Comparison of ENCODE assay signal across 14 cellular contexts in the genomic region with DNA sequence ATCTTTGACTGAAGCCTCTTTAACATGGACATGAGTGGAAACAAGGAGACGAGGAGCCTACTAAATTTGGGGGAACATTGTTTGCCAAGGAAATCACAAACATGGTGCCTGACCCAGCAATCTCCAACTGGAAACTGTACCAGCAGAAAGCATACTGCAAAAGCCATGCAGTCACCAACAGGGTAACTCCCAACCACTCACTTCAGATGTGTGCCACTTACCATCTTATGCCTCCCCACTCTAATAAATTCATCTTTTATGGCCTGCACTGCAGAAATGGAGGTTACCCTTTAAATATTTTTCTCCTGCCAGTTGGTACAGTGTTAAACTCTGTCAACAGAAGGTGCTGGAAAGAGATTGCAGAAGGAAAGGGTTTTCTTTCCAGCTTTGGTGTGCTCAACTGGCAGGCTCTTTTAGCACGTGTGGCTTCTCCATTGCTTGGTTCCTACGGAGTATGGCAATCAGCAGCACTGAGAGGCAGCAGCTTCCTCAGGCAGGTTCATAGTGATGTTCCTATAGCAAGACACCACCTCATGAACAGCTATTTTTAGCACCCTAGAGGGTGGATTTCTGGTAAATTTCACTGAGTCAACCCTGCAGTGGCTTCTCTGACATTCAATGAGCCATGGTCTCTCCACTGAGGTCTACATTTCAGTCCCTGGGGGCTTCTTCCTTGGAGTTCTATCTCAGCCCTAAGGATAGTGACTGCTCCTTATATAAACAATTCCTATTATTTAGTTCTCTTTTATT. TPM values are rescaled to one million over a fixed set of nuclear protein-coding genes. Genes with fewer than 3 reads are reported as not detected.
A peak's percentile ranks its signal among the peaks of the same experiment; 100 is the strongest.
DNase-seq lines count a peak whose midpoint lies in the region; ATAC-seq, FAIRE-seq and TF ChIP-seq lines count a peak whose summit lies in the region.
"Had no signal": no experiment of that assay in that cellular context is flagged by ENCODE, and none has a peak within 500 bp of the region (broad histone marks: within the 10 kb centered on the region; RNA-seq: fewer than 3 reads in every experiment).

No MANE protein-coding gene starts in this region.

- no peaks in the 10 kb centered on the region for H3K27me3 ChIP-seq in spleen (replicated peaks in 1 of 7)
- H3K27me3 ChIP-seq: heart left ventricle, SJSA1 had no signal

- 70 to 91% (median 85%) methylated on average over 3 of the region's 3 CpGs for WGBS in spleen, 5 donors

- FAIRE-seq in urothelium cell line (lab: Jason Lieb, UNC): no peak

- ATAC-seq in GM19452 (IDR thresholded peaks at IDR 0.05; ENCODE audit: unreplicated experiment): no peak
- ATAC-seq: heart left ventricle had no signal

- POLR2A ChIA-PET in HEK293T (lab: Yijun Ruan, JAX): no interaction called here

- TF ChIP-seq CTCF in cardiac fibroblast (IDR thresholded peaks at IDR 0.05; ENCODE audit: low read depth, low read length) (no peak), spleen (IDR thresholded peaks at IDR 0.05 in 8 of 11, conservative IDR thresholded peaks at IDR 0.05 in 3 of 11) (no peak)

- DNase-seq in stimulated activated CD4-positive, alpha-beta T cell treated with anti-CD3 and anti-CD28 coated beads, Interleukin-1b, Interleukin-23, amount 100 ng/mL, for 48 hours: peak; percentile 40
- no peak for DNase-seq in stimulated activated CD4-positive, alpha-beta T cell treated with anti-CD3 and anti-CD28 coated beads, Interleukin-12 subunit alpha, Interleukin-12 subunit beta, amount 100 ng/mL, for 4 hours
- peak; percentile 35 for DNase-seq in NAMALWA (ENCODE audit: low spot score)
- DNase-seq in cardiac fibroblast (ENCODE audit: low read depth in 2 of 2): peak; percentile 14 to 28
- peak; percentile 11 for DNase-seq in urothelium cell line (ENCODE audit: low spot score)
- DNase-seq in HEK293T (ENCODE audit: extremely low spot score): no peak
- no peak for DNase-seq in spleen
- DNase-seq: activated CD4-positive, alpha-beta T cell treated with anti-CD3 and anti-CD28 coated beads, Interleukin-2, amount 10 ng/mL, durations not matched to agents 7 days and 5 days; DMS53; endodermal cell; heart left ventricle; NCI-H187 had no signal

- CTCF ChIA-PET in HEK293T (lab: Yijun Ruan, JAX): interaction anchor here (1.8 kb wide), 1 partner anchor 9 kb away, joined by 6 read pairs; no protein-coding TSS in a partner anchor

- no peak for TF ChIP-seq POLR2A in spleen (IDR thresholded peaks at IDR 0.05)

- H3K9me3 ChIP-seq in spleen: no peaks in the 10 kb centered on the region
- H3K9me3 ChIP-seq: heart left ventricle, SJSA1 had no signal

- no peak overlapping the region for H3K27ac ChIP-seq in spleen
- H3K27ac ChIP-seq: heart left ventricle, SJSA1 had no signal

- no peaks in the 10 kb centered on the region for H3K36me3 ChIP-seq in spleen
- H3K36me3 ChIP-seq: heart left ventricle, SJSA1 had no signal

- intact Hi-C loops in spleen (cut with DNase I; ENCODE audit: low total_unique reads): no loop called here

- no peak overlapping the region for H3K4me3 ChIP-seq in cardiac fibroblast (replicated peaks in 1 of 2; ENCODE audit: low read depth in 2 of 2, low read length in 2 of 2)
- no peak overlapping the region for H3K4me3 ChIP-seq in spleen
- H3K4me3 ChIP-seq: heart left ventricle, SJSA1 had no signal

- no peaks in the 10 kb centered on the region for H3K4me1 ChIP-seq in spleen
- H3K4me1 ChIP-seq: SJSA1 had no signal

TF ChIP-seq in HEK293T, 16 proteins besides CTCF, POLR2A, EP300 and RAD21:
- TF ChIP-seq HDGF (IDR thresholded peaks at IDR 0.05; ENCODE audit: borderline replicate concordance) (no peak), BHLHE40 (IDR thresholded peaks at IDR 0.05; ENCODE audit: borderline replicate concordance) (no peak), ELF4 (IDR thresholded peaks at IDR 0.05) (no peak), ARNT (IDR thresholded peaks at IDR 0.05) (no peak), CTBP1 (IDR thresholded peaks at IDR 0.05; ENCODE audit: borderline replicate concordance) (no peak), SUZ12 (IDR thresholded peaks at IDR 0.05) (no peak), FOXA1 (IDR thresholded peaks at IDR 0.05) (no peak), LEF1 (IDR thresholded peaks at IDR 0.05; ENCODE audit: borderline replicate concordance) (no peak), ZNF384 (IDR thresholded peaks at IDR 0.05) (no peak), L3MBTL2 (conservative IDR thresholded peaks at IDR 0.05) (no peak), TARDBP (IDR thresholded peaks at IDR 0.05) (no peak), FOXM1 (IDR thresholded peaks at IDR 0.05; ENCODE audit: borderline replicate concordance) (no peak), FOXK2 (IDR thresholded peaks at IDR 0.05) (no peak), NFRKB (IDR thresholded peaks at IDR 0.05) (no peak)
- TF ChIP-seq, protein P1, sequence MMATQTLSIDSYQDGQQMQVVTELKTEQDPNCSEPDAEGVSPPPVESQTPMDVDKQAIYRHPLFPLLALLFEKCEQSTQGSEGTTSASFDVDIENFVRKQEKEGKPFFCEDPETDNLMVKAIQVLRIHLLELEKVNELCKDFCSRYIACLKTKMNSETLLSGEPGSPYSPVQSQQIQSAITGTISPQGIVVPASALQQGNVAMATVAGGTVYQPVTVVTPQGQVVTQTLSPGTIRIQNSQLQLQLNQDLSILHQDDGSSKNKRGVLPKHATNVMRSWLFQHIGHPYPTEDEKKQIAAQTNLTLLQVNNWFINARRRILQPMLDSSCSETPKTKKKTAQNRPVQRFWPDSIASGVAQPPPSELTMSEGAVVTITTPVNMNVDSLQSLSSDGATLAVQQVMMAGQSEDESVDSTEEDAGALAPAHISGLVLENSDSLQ (IDR thresholded peaks at IDR 0.05): no peak

RNA-seq across cellular contexts. Expression of a gene that starts 21.4 kb away (rescaled TPM):
- total RNA-seq in spleen: 10 to 100 TPM in 1 of 7 donors, 1 to 10 TPM in 6; 5.0 to 15.0 (median 7.1) TPM
- polyA plus RNA-seq in spleen: 1 to 10 TPM; 3.7 to 6.1 (median 6.0) TPM

RNA-seq across cellular contexts. Expression of a gene that starts 29.6 kb away (rescaled TPM):
- under 1 TPM in 6 of 7 donors, not detected in 1; 0.17 to 0.83 (median 0.26) TPM for total RNA-seq in spleen
- under 1 TPM in 1 of 3 donors, not detected in 2; 0.04 TPM for polyA plus RNA-seq in spleen
- total RNA-seq: SJSA1 had no signal

Comparison
In these comparisons a context has a peak if more than half of its experiments do, and no peak if none do; other contexts are left out.
1. DNase-seq: peak in stimulated activated CD4-positive, alpha-beta T cell treated with anti-CD3 and anti-CD28 coated beads, Interleukin-1b, Interleukin-23, amount 100 ng/mL, for 48 hours (single experiment), NAMALWA (single experiment), cardiac fibroblast (2 of 2) and urothelium cell line (single experiment); none in stimulated activated CD4-positive, alpha-beta T cell treated with anti-CD3 and anti-CD28 coated beads, Interleukin-12 subunit alpha, Interleukin-12 subunit beta, amount 100 ng/mL, for 4 hours (single experiment), HEK293T (single experiment) and spleen (single experiment).